ENCODE assay signal across 1 cellular context in the genomic region with DNA sequence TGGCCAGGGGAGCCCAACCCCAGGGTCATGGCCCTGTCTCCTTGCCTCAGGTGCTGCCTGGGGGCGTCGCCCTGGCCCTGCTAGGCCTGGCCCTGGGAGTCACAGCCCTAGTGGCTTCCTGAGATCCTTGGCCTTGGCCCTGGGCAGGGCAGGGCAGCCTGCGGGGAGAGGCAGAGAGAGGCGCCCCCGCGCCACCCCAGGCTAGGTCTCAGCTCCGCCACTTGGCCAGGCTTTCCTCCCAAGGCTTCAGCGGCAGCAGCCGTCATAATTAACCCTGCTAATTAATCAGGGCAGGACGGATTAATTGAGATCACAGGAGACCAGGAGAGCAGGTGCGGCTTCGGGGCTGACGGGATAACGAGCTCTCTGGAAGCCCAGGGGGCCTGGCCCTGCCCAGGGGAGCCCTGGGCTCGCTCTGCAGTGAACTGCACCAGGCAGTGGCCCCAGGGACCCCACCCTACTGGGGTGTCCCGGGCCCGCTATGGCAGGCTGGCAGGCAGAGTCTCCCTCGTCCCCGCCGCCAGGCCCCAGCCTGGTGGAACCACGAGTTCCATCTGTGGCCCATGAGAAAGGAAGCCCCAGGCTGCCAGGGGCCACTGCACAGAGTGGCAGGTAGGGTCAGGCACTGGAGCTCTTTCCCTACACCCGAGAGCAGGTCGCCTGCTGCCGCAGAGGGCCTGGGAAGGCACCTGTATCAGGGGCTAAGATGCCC.
TF ChIP-seq lines count a peak whose summit lies in the region.

No MANE protein-coding gene starts in this region.

TF ChIP-seq in HepG2, 621 proteins besides CTCF, POLR2A, EP300 and RAD21:
- TF ChIP-seq, protein P1, sequence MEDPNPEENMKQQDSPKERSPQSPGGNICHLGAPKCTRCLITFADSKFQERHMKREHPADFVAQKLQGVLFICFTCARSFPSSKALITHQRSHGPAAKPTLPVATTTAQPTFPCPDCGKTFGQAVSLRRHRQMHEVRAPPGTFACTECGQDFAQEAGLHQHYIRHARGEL (CRISPR knock-in tag; IDR thresholded peaks at IDR 0.05): no peak
- TF ChIP-seq HNRNPLL (IDR thresholded peaks at IDR 0.05; ENCODE audit: low read depth, low read length, poor library complexity, severe bottlenecking) (no peak), NCOR1 (IDR thresholded peaks at IDR 0.05; ENCODE audit: borderline replicate concordance, low read length) (no peak), RARA (CRISPR knock-in tag; IDR thresholded peaks at IDR 0.05) (no peak), FOXK1 (CRISPR knock-in tag; IDR thresholded peaks at IDR 0.05; ENCODE audit: borderline replicate concordance, low read depth) (no peak), FOXP1 (IDR thresholded peaks at IDR 0.05) (no peak), FOXP1 (CRISPR knock-in tag; IDR thresholded peaks at IDR 0.05) (no peak)
- TF ChIP-seq, protein P2, sequence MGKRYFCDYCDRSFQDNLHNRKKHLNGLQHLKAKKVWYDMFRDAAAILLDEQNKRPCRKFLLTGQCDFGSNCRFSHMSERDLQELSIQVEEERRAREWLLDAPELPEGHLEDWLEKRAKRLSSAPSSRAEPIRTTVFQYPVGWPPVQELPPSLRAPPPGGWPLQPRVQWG (CRISPR knock-in tag; IDR thresholded peaks at IDR 0.05; ENCODE audit: borderline replicate concordance, low read depth): no peak
- TF ChIP-seq, protein P3, sequence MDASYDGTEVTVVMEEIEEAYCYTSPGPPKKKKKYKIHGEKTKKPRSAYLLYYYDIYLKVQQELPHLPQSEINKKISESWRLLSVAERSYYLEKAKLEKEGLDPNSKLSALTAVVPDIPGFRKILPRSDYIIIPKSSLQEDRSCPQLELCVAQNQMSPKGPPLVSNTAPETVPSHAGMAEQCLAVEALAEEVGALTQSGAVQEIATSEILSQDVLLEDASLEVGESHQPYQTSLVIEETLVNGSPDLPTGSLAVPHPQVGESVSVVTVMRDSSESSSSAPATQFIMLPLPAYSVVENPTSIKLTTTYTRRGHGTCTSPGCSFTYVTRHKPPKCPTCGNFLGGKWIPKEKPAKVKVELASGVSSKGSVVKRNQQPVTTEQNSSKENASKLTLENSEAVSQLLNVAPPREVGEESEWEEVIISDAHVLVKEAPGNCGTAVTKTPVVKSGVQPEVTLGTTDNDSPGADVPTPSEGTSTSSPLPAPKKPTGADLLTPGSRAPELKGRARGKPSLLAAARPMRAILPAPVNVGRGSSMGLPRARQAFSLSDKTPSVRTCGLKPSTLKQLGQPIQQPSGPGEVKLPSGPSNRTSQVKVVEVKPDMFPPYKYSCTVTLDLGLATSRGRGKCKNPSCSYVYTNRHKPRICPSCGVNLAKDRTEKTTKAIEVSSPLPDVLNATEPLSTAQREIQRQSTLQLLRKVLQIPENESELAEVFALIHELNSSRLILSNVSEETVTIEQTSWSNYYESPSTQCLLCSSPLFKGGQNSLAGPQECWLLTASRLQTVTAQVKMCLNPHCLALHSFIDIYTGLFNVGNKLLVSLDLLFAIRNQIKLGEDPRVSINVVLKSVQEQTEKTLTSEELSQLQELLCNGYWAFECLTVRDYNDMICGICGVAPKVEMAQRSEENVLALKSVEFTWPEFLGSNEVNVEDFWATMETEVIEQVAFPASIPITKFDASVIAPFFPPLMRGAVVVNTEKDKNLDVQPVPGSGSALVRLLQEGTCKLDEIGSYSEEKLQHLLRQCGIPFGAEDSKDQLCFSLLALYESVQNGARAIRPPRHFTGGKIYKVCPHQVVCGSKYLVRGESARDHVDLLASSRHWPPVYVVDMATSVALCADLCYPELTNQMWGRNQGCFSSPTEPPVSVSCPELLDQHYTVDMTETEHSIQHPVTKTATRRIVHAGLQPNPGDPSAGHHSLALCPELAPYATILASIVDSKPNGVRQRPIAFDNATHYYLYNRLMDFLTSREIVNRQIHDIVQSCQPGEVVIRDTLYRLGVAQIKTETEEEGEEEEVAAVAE (CRISPR knock-in tag; IDR thresholded peaks at IDR 0.05; ENCODE audit: borderline replicate concordance): no peak
